In the genomic region with DNA sequence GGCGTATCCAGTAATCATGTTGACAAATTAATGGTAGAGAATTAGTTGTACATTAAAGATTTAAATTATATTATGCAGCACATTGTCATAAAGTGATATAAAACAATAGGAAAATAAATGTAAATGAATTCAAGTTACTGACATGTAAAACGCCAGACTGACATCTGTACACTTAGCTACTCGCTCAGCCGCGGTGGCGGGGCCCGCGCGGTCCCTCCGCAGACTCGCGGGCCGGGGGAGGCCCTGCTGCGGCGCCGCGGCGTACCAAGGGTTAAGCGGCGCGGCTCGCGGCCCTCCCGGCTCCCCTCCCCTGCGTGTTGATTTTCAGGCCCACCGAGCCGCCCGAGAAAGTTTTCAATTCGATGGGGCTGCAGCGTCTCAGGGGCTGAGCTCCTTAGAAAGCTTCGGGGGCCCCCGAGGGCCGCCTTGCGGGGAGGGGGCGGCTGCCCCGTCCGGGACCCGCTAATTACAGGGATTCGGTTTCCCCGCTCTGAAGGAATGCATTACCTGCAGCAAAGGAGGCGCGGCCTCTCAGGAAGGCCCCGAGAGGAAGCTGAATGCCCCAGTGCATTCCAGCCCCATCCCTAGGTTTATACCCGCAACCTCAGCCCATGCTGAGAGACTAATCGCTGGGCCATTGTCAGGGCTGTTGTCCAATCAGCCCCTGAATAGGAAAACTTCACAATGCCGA, we compare ENCODE assay signal across 12 cellular contexts.
DNase-seq lines count a peak whose midpoint lies in the region; ATAC-seq and TF ChIP-seq lines count a peak whose summit lies in the region.
"Had no signal": no experiment of that assay in that cellular context is flagged by ENCODE, and none has a peak within 500 bp of the region (broad histone marks: within the 10 kb centered on the region; RNA-seq: fewer than 3 reads in every experiment).

No MANE protein-coding gene starts in this region.

- no peak overlapping the region for H2BK12ac ChIP-seq in neuronal stem cell (ENCODE audit: low read length)

- H3K79me1 ChIP-seq in neuronal stem cell (ENCODE audit: low read depth, low read length) = no peaks in the 10 kb centered on the region

- DNase-seq in ELF-1 (ENCODE audit: low read depth, low spot score) (peak; percentile 94), NCI-H146 (lab: John Stamatoyannopoulos, UW) (peak; percentile 82), epithelial cell of proximal tubule (ENCODE audit: low read depth) (no peak), neuronal stem cell (ENCODE audit: low spot score) (peak; percentile 93), BE2C (no peak), WERI-Rb-1 (no peak), epidermal melanocyte (ENCODE audit: insufficient read length, low spot score) (no peak)
- DNase-seq: activated CD4-positive, alpha-beta T cell treated with anti-CD3 and anti-CD28 coated beads, Interleukin-2, amount 50 U/mL, for 48 hours; hippocampal formation; NCI-H1694 treated with DMSO at 0.1 percent for 48 hours had no signal

- H3K27me3 ChIP-seq in neuronal stem cell (ENCODE audit: control insufficient read depth in 3 of 3, insufficient read depth in 3 of 3, low read depth in 1 of 3, low read length in 3 of 3) = peaks cover 0 to 99% (median 0%) of the 10 kb centered on the region in 3 experiments
- no peaks in the 10 kb centered on the region; the same call in 1 of the 2 replicates for H3K27me3 ChIP-seq in BE2C
- no peaks in the 10 kb centered on the region for H3K27me3 ChIP-seq in WERI-Rb-1 (ENCODE audit: insufficient read depth, low read depth, severe bottlenecking)

- no peak overlapping the region for H2AK5ac ChIP-seq in neuronal stem cell (ENCODE audit: low read depth, low read length)

- no peak overlapping the region for H3K23ac ChIP-seq in neuronal stem cell (ENCODE audit: low read depth, low read length, poor library complexity)

- ATAC-seq in GM18858 (IDR thresholded peaks at IDR 0.05; ENCODE audit: unreplicated experiment) = no peak
- ATAC-seq: sciatic nerve had no signal

- no peak overlapping the region for H3K9ac ChIP-seq in neuronal stem cell (ENCODE audit: low read depth, low read length, poor library complexity)

- H4K91ac ChIP-seq in neuronal stem cell (ENCODE audit: low read depth, low read length, poor library complexity) = no peak overlapping the region

- H3K4me1 ChIP-seq in neuronal stem cell (ENCODE audit: control insufficient read depth in 2 of 2, insufficient read depth in 1 of 2, low read depth in 1 of 2, low read length in 2 of 2) = peaks cover 2 to 28% of the 10 kb centered on the region in 2 donors
- H3K4me1 ChIP-seq in BE2C = no peaks in the 10 kb centered on the region

- H3K18ac ChIP-seq in neuronal stem cell (ENCODE audit: low read length) = peak overlapping the region; percentile 82

- peak overlapping the region; percentile 76 for H2AFZ ChIP-seq in neuronal stem cell (ENCODE audit: low read length)

- no peak overlapping the region for H4K8ac ChIP-seq in neuronal stem cell (ENCODE audit: low read depth, low read length)

- peak overlapping the region; percentile 36 for H3K4me3 ChIP-seq in epithelial cell of proximal tubule (ENCODE audit: low read depth, low read length)
- H3K4me3 ChIP-seq in neuronal stem cell (ENCODE audit: low read length in 2 of 2) = no peak overlapping the region
- H3K4me3 ChIP-seq in BE2C (ENCODE audit: low read depth, low read length) = no peak overlapping the region
- no peak overlapping the region for H3K4me3 ChIP-seq in WERI-Rb-1 (ENCODE audit: low read depth, low read length)

- TF ChIP-seq CTCF in epithelial cell of proximal tubule (conservative IDR thresholded peaks at IDR 0.05; ENCODE audit: low read depth, low read length) = no peak
- TF ChIP-seq CTCF in BE2C (IDR thresholded peaks at IDR 0.05; ENCODE audit: low read depth, low read length) = no peak
- TF ChIP-seq CTCF in WERI-Rb-1 (IDR thresholded peaks at IDR 0.05; ENCODE audit: low read depth, low read length) = no peak

- H3K36me3 ChIP-seq in neuronal stem cell (replicated peaks in 1 of 2; ENCODE audit: control insufficient read depth in 2 of 2, insufficient read depth in 2 of 2, low read length in 2 of 2) = no peaks in the 10 kb centered on the region
- no peaks in the 10 kb centered on the region for H3K36me3 ChIP-seq in BE2C
- no peaks in the 10 kb centered on the region for H3K36me3 ChIP-seq in WERI-Rb-1

- no peak overlapping the region for H3K4ac ChIP-seq in neuronal stem cell (ENCODE audit: low read length)

- no peak overlapping the region for H2BK120ac ChIP-seq in neuronal stem cell (ENCODE audit: low read depth, low read length)

- peak overlapping the region; percentile 87 for H3K27ac ChIP-seq in neuronal stem cell (replicated peaks; ENCODE audit: low read length)
- H3K27ac ChIP-seq in WERI-Rb-1 = no peak overlapping the region

- H3K9me3 ChIP-seq in neuronal stem cell (replicated peaks in 1 of 2; ENCODE audit: control insufficient read depth in 2 of 2, insufficient read depth in 1 of 2, low read depth in 1 of 2, low read length in 2 of 2) (no peaks in the 10 kb centered on the region), BE2C (no peaks in the 10 kb centered on the region), WERI-Rb-1 (ENCODE audit: severe bottlenecking) (no peaks in the 10 kb centered on the region)

- no CpG with 5 or more reads among the region's 46 CpGs for WGBS in neuronal stem cell (ENCODE audit: extremely low coverage in 2 of 2, insufficient read length in 2 of 2, insufficient replicate concordance in 1 of 2), 2 donors

- H3K4me2 ChIP-seq in neuronal stem cell (ENCODE audit: insufficient read depth, low read length, poor library complexity, severe bottlenecking) = peak overlapping the region; percentile 65

- H2BK5ac ChIP-seq in neuronal stem cell (ENCODE audit: low read length) = no peak overlapping the region

- no peak overlapping the region for H3K14ac ChIP-seq in neuronal stem cell (ENCODE audit: low read length)

- H2BK15ac ChIP-seq in neuronal stem cell (ENCODE audit: low read length) = no peak overlapping the region

Comparison
In these comparisons a context has a peak if more than half of its experiments do, and no peak if none do; other contexts are left out.
1. DNase-seq: peak in ELF-1 (single experiment), NCI-H146 (single experiment) and neuronal stem cell (single experiment); none in epithelial cell of proximal tubule (single experiment), BE2C (single experiment), WERI-Rb-1 (single experiment) and epidermal melanocyte (single experiment).